In the genomic region with DNA sequence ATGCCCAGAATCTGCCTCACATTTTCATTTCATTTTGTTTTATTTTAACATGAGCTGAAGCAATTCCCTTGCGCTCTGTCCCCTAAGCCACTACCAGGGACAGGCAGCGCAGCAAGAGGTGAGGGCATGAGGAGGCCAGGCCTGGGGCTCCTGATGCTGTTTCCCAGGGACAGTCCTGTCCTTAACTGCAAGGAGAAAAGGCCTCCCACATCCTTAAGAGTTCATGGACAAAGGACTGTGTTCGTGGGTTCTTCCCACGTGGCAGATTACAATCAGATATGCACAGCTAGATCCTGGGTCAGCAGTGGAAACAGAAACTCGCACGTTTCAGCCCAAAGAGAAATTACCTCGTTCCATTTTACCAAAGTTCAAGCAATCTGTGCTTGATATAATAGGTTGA, we compare ENCODE assay signal across 30 cellular contexts.
"Had no signal": no experiment of that assay in that cellular context is flagged by ENCODE, and none has a peak within 500 bp of the region (broad histone marks: within the 10 kb centered on the region; RNA-seq: fewer than 3 reads in every experiment).

No MANE protein-coding gene starts in this region.

- H3K4me2 ChIP-seq: SK-N-SH had no signal

- H3K27me3 ChIP-seq: ascending aorta, cardiac muscle cell, MG63, SJCRH30 had no signal

- H3K27me3 Mint-ChIP-seq: activated CD4-positive, alpha-beta T cell treated with anti-CD3 and anti-CD28 coated beads, Interleukin-2, amount 10 ng/mL, durations not matched to agents 7 days and 5 days; activated naive CD4-positive, alpha-beta T cell treated with anti-CD3 and anti-CD28 coated beads, Interleukin-2, amount 50 U/mL, for 24 hours had no signal

- H3K4me1 Mint-ChIP-seq: activated CD4-positive, alpha-beta T cell treated with anti-CD3 and anti-CD28 coated beads for 36 hours; activated naive CD4-positive, alpha-beta T cell treated with anti-CD3 and anti-CD28 coated beads, Interleukin-2, amount 50 U/mL, for 24 hours; WTC11 had no signal

- H3K9me3 Mint-ChIP-seq: activated CD4-positive, alpha-beta T cell treated with anti-CD3 and anti-CD28 coated beads, Interleukin-2, amount 10 ng/mL, durations not matched to agents 7 days and 5 days; activated naive CD4-positive, alpha-beta T cell treated with anti-CD3 and anti-CD28 coated beads, Interleukin-2, amount 50 U/mL, for 24 hours; activated naive CD8-positive, alpha-beta T cell treated with anti-CD3 and anti-CD28 coated beads, Interleukin-2, amount 10 ng/mL, durations not matched to agents 7 days and 5 days; activated T-cell treated with anti-CD3 and anti-CD28 coated beads, Interleukin-2, amount 50 U/mL, for 24 hours; activated T-helper 2 cell treated with anti-CD3 and anti-CD28 coated beads, Interferon-gamma antibody, Interleukin-2, Interleukin-4, amounts not matched to agents 10 μg/mL and 5 μg/mL and 100 μg/mL, durations not matched to agents 14 hours and 24 hours and 36 hours; T-helper 1 cell treated with Interleukin-12 subunit alpha and Interleukin-12 subunit beta and Interleukin-4 antibody, amounts not matched to agents 30 μg/mL and 1 μg/mL, for 36 hours; T-helper 2 cell treated with Interferon-gamma antibody and Interleukin-4, amounts not matched to agents 5 μg/mL and 100 μg/mL, for 36 hours; WTC11 had no signal

- H3K9ac ChIP-seq: SK-N-SH had no signal

- H3K36me3 ChIP-seq: ascending aorta, cardiac muscle cell, MG63, SJCRH30 had no signal

- H3K27ac ChIP-seq: ascending aorta, cardiac muscle cell, SJCRH30 had no signal

- ATAC-seq: activated CD4-positive, alpha-beta T cell treated with anti-CD3 and anti-CD28 coated beads for 36 hours; activated CD4-positive, CD25-positive, alpha-beta regulatory T cell treated with anti-CD3 and anti-CD28 coated beads, Interleukin-2, amount 50 U/mL, for 24 hours; activated CD8-positive, alpha-beta T cell treated with anti-CD3 and anti-CD28 coated beads, Interleukin-2, amount 10 ng/mL, durations not matched to agents 7 days and 5 days; Panc1; WTC11 had no signal

- H3K4me3 ChIP-seq: ascending aorta, cardiac muscle cell, MG63, SJCRH30 had no signal

- H3K4me3 Mint-ChIP-seq: activated CD4-positive, alpha-beta T cell treated with anti-CD3 and anti-CD28 coated beads for 36 hours; activated CD4-positive, alpha-beta T cell treated with anti-CD3 and anti-CD28 coated beads, Interleukin-2, amount 10 ng/mL, durations not matched to agents 7 days and 5 days; activated CD8-positive, alpha-beta T cell treated with anti-CD3 and anti-CD28 coated beads, Interleukin-2, amount 10 ng/mL, durations not matched to agents 7 days and 5 days; activated naive CD4-positive, alpha-beta T cell treated with anti-CD3 and anti-CD28 coated beads, Interleukin-2, amount 50 U/mL, for 24 hours; activated naive CD8-positive, alpha-beta T cell treated with anti-CD3 and anti-CD28 coated beads, Interleukin-2, amount 10 ng/mL, durations not matched to agents 7 days and 5 days; activated T-cell treated with anti-CD3 and anti-CD28 coated beads, Interleukin-2, amount 50 U/mL, for 24 hours; T-helper 1 cell treated with Interleukin-12 subunit alpha and Interleukin-12 subunit beta and Interleukin-4 antibody, amounts not matched to agents 30 μg/mL and 1 μg/mL, for 36 hours; T-helper 2 cell treated with Interferon-gamma antibody and Interleukin-4, amounts not matched to agents 5 μg/mL and 100 μg/mL, for 36 hours; WTC11 had no signal

- H3K36me3 Mint-ChIP-seq: activated naive CD4-positive, alpha-beta T cell treated with anti-CD3 and anti-CD28 coated beads, Interleukin-2, amount 50 U/mL, for 24 hours; activated naive CD8-positive, alpha-beta T cell treated with anti-CD3 and anti-CD28 coated beads, Interleukin-2, amount 10 ng/mL, durations not matched to agents 7 days and 5 days; WTC11 had no signal

- H3K27ac Mint-ChIP-seq: activated CD4-positive, alpha-beta T cell treated with anti-CD3 and anti-CD28 coated beads for 36 hours; activated CD4-positive, alpha-beta T cell treated with anti-CD3 and anti-CD28 coated beads, Interleukin-2, amount 10 ng/mL, durations not matched to agents 7 days and 5 days; activated CD8-positive, alpha-beta T cell treated with anti-CD3 and anti-CD28 coated beads, Interleukin-2, amount 10 ng/mL, durations not matched to agents 7 days and 5 days; activated naive CD4-positive, alpha-beta T cell treated with anti-CD3 and anti-CD28 coated beads, Interleukin-2, amount 50 U/mL, for 24 hours; activated naive CD8-positive, alpha-beta T cell treated with anti-CD3 and anti-CD28 coated beads, Interleukin-2, amount 10 ng/mL, durations not matched to agents 7 days and 5 days; activated T-cell treated with anti-CD3 and anti-CD28 coated beads, Interleukin-2, amount 50 U/mL, for 24 hours; activated T-helper 2 cell treated with anti-CD3 and anti-CD28 coated beads, Interferon-gamma antibody, Interleukin-2, Interleukin-4, amounts not matched to agents 10 μg/mL and 5 μg/mL and 100 μg/mL, durations not matched to agents 14 hours and 24 hours and 36 hours; T-helper 1 cell treated with Interleukin-12 subunit alpha and Interleukin-12 subunit beta and Interleukin-4 antibody, amounts not matched to agents 30 μg/mL and 1 μg/mL, for 36 hours; T-helper 2 cell treated with Interferon-gamma antibody and Interleukin-4, amounts not matched to agents 5 μg/mL and 100 μg/mL, for 36 hours; WTC11 had no signal

- H3K9me3 ChIP-seq: ascending aorta, MG63, SJCRH30, SK-N-SH had no signal

- DNase-seq: activated CD4-positive, alpha-beta T cell treated with anti-CD3 and anti-CD28 coated beads for 36 hours; activated CD4-positive, alpha-beta T cell treated with anti-CD3 and anti-CD28 coated beads, Interleukin-2, amount 10 ng/mL, durations not matched to agents 7 days and 5 days; activated CD4-positive, alpha-beta T cell treated with anti-CD3 and anti-CD28 coated beads, Interleukin-2, amount 50 U/mL, for 48 hours; activated CD8-positive, alpha-beta T cell treated with anti-CD3 and anti-CD28 coated beads, Interleukin-2, amount 10 ng/mL, durations not matched to agents 7 days and 5 days; activated gamma-delta T cell; activated naive CD4-positive, alpha-beta T cell treated with Interleukin-2 at 50 U/mL for 16 hours; activated naive CD8-positive, alpha-beta T cell treated with anti-CD3 and anti-CD28 coated beads, Interleukin-2, amount 10 ng/mL, durations not matched to agents 7 days and 5 days; activated T-cell treated with anti-CD3 and anti-CD28 coated beads, Interleukin-2, amount 50 U/mL, for 24 hours; amygdala; Kasumi-1; KG1; MG63; NCI-H1092; NCI-H1436 treated with DMSO at 0.1 percent for 48 hours; NCI-H1694 treated with DMSO at 0.1 percent for 48 hours; NCI-H2029; NCI-H345; NCI-H524 treated with DMSO at 0.1 percent for 48 hours; SHP77; SJCRH30; SK-N-SH had no signal
